2 cellular contexts compared by ENCODE assay signal in genomic region chr16:56635441-56635967, GRCh38.
TF ChIP-seq lines count a peak whose summit lies in the region.

No MANE protein-coding gene starts in this region.

TF ChIP-seq in GM23338, 12 proteins besides CTCF, POLR2A, EP300 and RAD21:
- TF ChIP-seq POLR2AphosphoS5 (IDR thresholded peaks at IDR 0.05; ENCODE audit: low read depth) (no peak), EZH2 (IDR thresholded peaks at IDR 0.05; ENCODE audit: low read depth, unreplicated experiment) (peak; percentile 46), EZH2phosphoT487 (IDR thresholded peaks at IDR 0.05; ENCODE audit: unreplicated experiment) (peak; percentile 98)

TF ChIP-seq in H1, 55 proteins besides CTCF, POLR2A, EP300 and RAD21:
- TF ChIP-seq SRF (IDR thresholded peaks at IDR 0.05; ENCODE audit: low read depth, low read length) (no peak), SUZ12 (IDR thresholded peaks at IDR 0.05; ENCODE audit: low read length) (peak; percentile 95), GTF2F1 (IDR thresholded peaks at IDR 0.05; ENCODE audit: borderline replicate concordance, low read depth, low read length) (no peak), RNF2 (IDR thresholded peaks at IDR 0.05; ENCODE audit: borderline replicate concordance, low read depth, low read length, missing control alignments, poor library complexity, severe bottlenecking) (peak; percentile 10), EZH2 (IDR thresholded peaks at IDR 0.05; ENCODE audit: low read depth, low read length, severe bottlenecking) (peak; percentile 98)
- TF ChIP-seq, protein P1, sequence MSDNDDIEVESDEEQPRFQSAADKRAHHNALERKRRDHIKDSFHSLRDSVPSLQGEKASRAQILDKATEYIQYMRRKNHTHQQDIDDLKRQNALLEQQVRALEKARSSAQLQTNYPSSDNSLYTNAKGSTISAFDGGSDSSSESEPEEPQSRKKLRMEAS (IDR thresholded peaks at IDR 0.05): peak; percentile 35; the same call in 1 of the 2 replicates
TF ChIP-seq in H1: peak in this region for 4.
